Comparison of ENCODE assay signal across 15 cellular contexts in the genomic region with DNA sequence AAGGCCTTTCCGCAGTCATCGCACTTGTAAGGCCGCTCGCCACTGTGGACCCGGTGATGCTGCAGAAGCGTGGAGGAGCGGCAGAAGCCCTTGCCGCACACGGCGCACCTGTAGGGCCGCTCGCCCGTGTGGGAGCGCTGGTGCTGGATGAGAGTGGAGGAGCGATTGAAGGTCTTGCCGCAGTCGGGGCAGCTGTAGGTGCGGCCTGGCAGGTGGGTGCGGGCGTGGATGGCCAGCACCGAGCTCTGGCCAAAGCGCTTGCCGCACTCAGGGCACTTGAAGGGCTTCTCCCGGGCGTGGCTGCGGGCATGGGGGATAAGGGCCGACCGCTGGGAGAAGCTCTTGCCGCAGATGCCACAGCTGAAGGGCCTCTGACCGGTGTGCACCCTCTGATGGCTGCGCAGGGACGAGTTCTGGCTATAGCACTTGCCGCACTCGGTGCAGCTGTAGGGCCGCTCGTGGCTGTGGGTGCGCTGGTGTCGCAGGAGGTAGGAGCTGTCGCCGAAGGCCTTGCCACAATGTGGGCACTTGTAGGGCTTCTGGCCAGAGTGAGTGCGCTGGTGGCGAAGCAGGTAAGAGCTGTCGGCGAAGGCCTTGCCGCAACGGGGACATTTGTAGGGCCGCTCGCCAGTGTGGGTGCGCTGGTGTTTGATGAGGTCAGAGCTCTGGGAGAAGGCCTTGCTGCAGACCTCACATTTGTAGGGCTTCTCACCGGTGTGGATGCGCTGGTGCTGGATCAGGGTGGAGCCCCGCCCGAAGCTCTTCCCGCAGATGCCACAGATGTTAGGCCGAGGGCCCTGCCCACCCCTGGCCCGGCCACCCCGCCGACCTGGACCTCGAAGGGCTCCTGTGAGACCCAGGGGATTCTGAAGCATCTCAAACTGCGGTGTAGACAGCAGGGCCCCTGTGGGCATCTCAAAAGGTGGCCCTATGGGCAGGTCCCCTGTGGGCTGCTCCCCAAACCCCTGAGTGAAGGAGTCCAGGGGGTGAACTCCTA. TPM values are rescaled to one million over a fixed set of nuclear protein-coding genes. Genes with fewer than 3 reads are reported as not detected.
DNase-seq lines count a peak whose midpoint lies in the region; TF ChIP-seq lines count a peak whose summit lies in the region.
"Had no signal": no experiment of that assay in that cellular context is flagged by ENCODE, and none has a peak within 500 bp of the region (broad histone marks: within the 10 kb centered on the region; RNA-seq: fewer than 3 reads in every experiment).

No MANE protein-coding gene starts in this region.

- H3K27ac ChIP-seq in Karpas-422 (ENCODE audit: low read length) (no peak overlapping the region), neuronal stem cell (replicated peaks; ENCODE audit: low read length) (no peak overlapping the region)

- H3K27me3 Mint-ChIP-seq in activated CD4-positive, alpha-beta T cell treated with anti-CD3 and anti-CD28 coated beads, Interleukin-2, amount 10 ng/mL, durations not matched to agents 7 days and 5 days: no peaks in the 10 kb centered on the region
- H3K27me3 Mint-ChIP-seq in brain: peaks cover 4% of the 10 kb centered on the region

- CTCF ChIA-PET in activated CD4-positive, alpha-beta T cell treated with anti-CD3 and anti-CD28 coated beads, Interleukin-2, amount 10 ng/mL, durations not matched to agents 7 days and 5 days (lab: Charles Lee): interaction anchor here (0.6 to 2.9 kb wide), 10 partner anchors 10 to 115 kb away, joined by 3 to 15 read pairs (median 3); a partner anchor contains a TSS

- H3K27me3 ChIP-seq in Karpas-422 (ENCODE audit: low read length) (no peaks in the 10 kb centered on the region), neuronal stem cell (ENCODE audit: control insufficient read depth in 3 of 3, insufficient read depth in 3 of 3, low read depth in 1 of 3, low read length in 3 of 3) (no peaks in the 10 kb centered on the region)
- H3K27me3 ChIP-seq: esophagus squamous epithelium, tibial artery had no signal

- no peaks in the 10 kb centered on the region for H3K9me3 Mint-ChIP-seq in activated CD4-positive, alpha-beta T cell treated with anti-CD3 and anti-CD28 coated beads, Interleukin-2, amount 10 ng/mL, durations not matched to agents 7 days and 5 days
- peaks cover 0 to 2% (median 0%) of the 10 kb centered on the region in 5 experiments for H3K9me3 Mint-ChIP-seq in brain

- H4K8ac ChIP-seq in neuronal stem cell (ENCODE audit: low read depth, low read length): no peak overlapping the region

- H3K18ac ChIP-seq in neuronal stem cell (ENCODE audit: low read length): no peak overlapping the region

- no peak for TF ChIP-seq CTCF in brain (conservative IDR thresholded peaks at IDR 0.05)

- peaks cover 11% of the 10 kb centered on the region for H3K79me1 ChIP-seq in neuronal stem cell (ENCODE audit: low read depth, low read length)

- peak overlapping the region; percentile 32 for H3K14ac ChIP-seq in neuronal stem cell (ENCODE audit: low read length)

- H2BK120ac ChIP-seq in neuronal stem cell (ENCODE audit: low read depth, low read length): no peak overlapping the region

- H4K20me1 ChIP-seq in Karpas-422 (ENCODE audit: insufficient read depth, low read depth, low read length): no peaks in the 10 kb centered on the region

- H3K4me2 ChIP-seq in Karpas-422 (ENCODE audit: low read depth, low read length, poor library complexity, severe bottlenecking) (peak overlapping the region; percentile 97), neuronal stem cell (ENCODE audit: insufficient read depth, low read length, poor library complexity, severe bottlenecking) (peak overlapping the region; percentile 39)

- H2AFZ ChIP-seq in Karpas-422 (ENCODE audit: low read length) (no peak overlapping the region), neuronal stem cell (ENCODE audit: low read length) (no peak overlapping the region)

- H3K4me3 Mint-ChIP-seq in activated CD4-positive, alpha-beta T cell treated with anti-CD3 and anti-CD28 coated beads, Interleukin-2, amount 10 ng/mL, durations not matched to agents 7 days and 5 days: peak overlapping the region; percentile 36
- peak overlapping the region in 4 of 5 experiments; percentile 36 to 61 (median 47) for H3K4me3 Mint-ChIP-seq in brain

- H3K4me1 ChIP-seq in Karpas-422 (ENCODE audit: low read length) (peaks cover 29% of the 10 kb centered on the region), neuronal stem cell (ENCODE audit: control insufficient read depth in 2 of 2, insufficient read depth in 1 of 2, low read depth in 1 of 2, low read length in 2 of 2) (peaks cover 6 to 8% of the 10 kb centered on the region in 2 donors)

- no CpG with 5 or more reads among the region's 60 CpGs for WGBS in neuronal stem cell (ENCODE audit: extremely low coverage in 2 of 2, insufficient read length in 2 of 2, insufficient replicate concordance in 1 of 2), 2 donors

- peak overlapping the region; percentile 61 for H3K23ac ChIP-seq in neuronal stem cell (ENCODE audit: low read depth, low read length, poor library complexity)

- H3K9me3 ChIP-seq in Karpas-422 (ENCODE audit: low read length) (no peaks in the 10 kb centered on the region), neuronal stem cell (replicated peaks in 1 of 2; ENCODE audit: control insufficient read depth in 2 of 2, insufficient read depth in 1 of 2, low read depth in 1 of 2, low read length in 2 of 2) (no peaks in the 10 kb centered on the region)
- H3K9me3 ChIP-seq: esophagus squamous epithelium, tibial artery had no signal

- peaks cover 28% of the 10 kb centered on the region for H3K4me1 Mint-ChIP-seq in activated CD4-positive, alpha-beta T cell treated with anti-CD3 and anti-CD28 coated beads, Interleukin-2, amount 10 ng/mL, durations not matched to agents 7 days and 5 days
- peaks cover 37% of the 10 kb centered on the region for H3K4me1 Mint-ChIP-seq in brain

- POLR2A ChIA-PET in activated CD4-positive, alpha-beta T cell treated with anti-CD3 and anti-CD28 coated beads, Interleukin-2, amount 10 ng/mL, durations not matched to agents 7 days and 5 days (lab: Charles Lee): interaction anchor here (1.0 kb wide), 1 partner anchor 95 kb away, joined by 3 read pairs; a partner anchor contains a TSS

- peak overlapping the region; percentile 86; the same call in 1 of the 2 replicates for H3K9ac ChIP-seq in Karpas-422 (ENCODE audit: low read length)
- peak overlapping the region; percentile 57 for H3K9ac ChIP-seq in neuronal stem cell (ENCODE audit: low read depth, low read length, poor library complexity)

- DNase-seq in activated CD4-positive, alpha-beta T cell treated with anti-CD3 and anti-CD28 coated beads, Interleukin-2, amount 10 ng/mL, durations not matched to agents 7 days and 5 days: no peak
- DNase-seq in activated CD4-positive, alpha-beta T cell treated with anti-CD3 and anti-CD28 coated beads, Interleukin-2, amount 50 U/mL, for 48 hours: no peak
- DNase-seq in Karpas-422 (no peak), neuronal stem cell (ENCODE audit: low spot score) (no peak), GDM1 (lab: John Stamatoyannopoulos, UW) (no peak), NCI-H2171 (lab: John Stamatoyannopoulos, UW) (no peak)
- DNase-seq in activated CD8-positive, alpha-beta memory T cell treated with anti-CD3 and anti-CD28 coated beads, Interleukin-2, amount 50 U/mL, for 48 hours: no peak
- DNase-seq: cortex of kidney, esophagus squamous epithelium, hippocampal formation, NCI-H1436 treated with DMSO at 0.1 percent for 48 hours, NCI-H446 treated with DMSO at 0.1 percent for 48 hours, occipital lobe, tibial artery had no signal

- no peak overlapping the region for H3K27ac Mint-ChIP-seq in activated CD4-positive, alpha-beta T cell treated with anti-CD3 and anti-CD28 coated beads, Interleukin-2, amount 10 ng/mL, durations not matched to agents 7 days and 5 days
- H3K27ac Mint-ChIP-seq in brain: peak overlapping the region in 2 of 5 experiments; percentile 41 to 94

- H3K9me2 ChIP-seq in Karpas-422 (replicated peaks; ENCODE audit: insufficient read depth, low read length): no peaks in the 10 kb centered on the region

- peaks cover 4% of the 10 kb centered on the region; the same call in 1 of the 2 replicates for H3K79me2 ChIP-seq in Karpas-422 (ENCODE audit: low read length)

- peak overlapping the region; percentile 44 for H2AK5ac ChIP-seq in neuronal stem cell (ENCODE audit: low read depth, low read length)

- H2BK5ac ChIP-seq in neuronal stem cell (ENCODE audit: low read length): no peak overlapping the region

- no peak overlapping the region for H3K4ac ChIP-seq in neuronal stem cell (ENCODE audit: low read length)

- no peak overlapping the region for H2BK15ac ChIP-seq in neuronal stem cell (ENCODE audit: low read length)

- no peak overlapping the region for H4K91ac ChIP-seq in neuronal stem cell (ENCODE audit: low read depth, low read length, poor library complexity)

- H3K36me3 Mint-ChIP-seq in activated CD4-positive, alpha-beta T cell treated with anti-CD3 and anti-CD28 coated beads, Interleukin-2, amount 10 ng/mL, durations not matched to agents 7 days and 5 days (ENCODE audit: low read depth): peaks cover 17% of the 10 kb centered on the region
- no peaks in the 10 kb centered on the region for H3K36me3 Mint-ChIP-seq in brain

- H3K4me3 ChIP-seq in Karpas-422 (ENCODE audit: low read length): peak overlapping the region; percentile 81; the same call in 1 of the 2 replicates
- H3K4me3 ChIP-seq in neuronal stem cell (ENCODE audit: low read length in 2 of 2): no peak overlapping the region

- no peak overlapping the region for H2BK12ac ChIP-seq in neuronal stem cell (ENCODE audit: low read length)

- H3K36me3 ChIP-seq in Karpas-422 (ENCODE audit: insufficient read depth, low read length) (no peaks in the 10 kb centered on the region), neuronal stem cell (replicated peaks in 1 of 2; ENCODE audit: control insufficient read depth in 2 of 2, insufficient read depth in 2 of 2, low read length in 2 of 2) (peaks cover 10 to 16% of the 10 kb centered on the region in 2 donors)

RNA-seq across cellular contexts. Expression of a gene that starts 1.5 kb away (rescaled TPM):
- total RNA-seq in activated CD4-positive, alpha-beta T cell treated with anti-CD3 and anti-CD28 coated beads, Interleukin-2, amount 10 ng/mL, durations not matched to agents 7 days and 5 days: 1 to 10 TPM; 1.9 to 2.6 TPM
- 59.4 and 107 TPM in 2 replicates for total RNA-seq in Karpas-422 (2014; rRNA removed; shearing (Covaris generic); ENCODE audit: low replicate concordance)
- 64.6 TPM for polyA plus RNA-seq in brain (ENCODE audit: insufficient read depth, low read depth, low replicate concordance)
- polyA plus RNA-seq in neuronal stem cell (2013, experiment 1 of 2): 48.2 TPM
- 46.8 TPM for polyA plus RNA-seq in neuronal stem cell (2013, experiment 2 of 2)

RNA-seq across cellular contexts. Expression of a gene that starts 9.8 kb away (rescaled TPM):
- 10 to 100 TPM; 10.4 to 11.8 TPM for total RNA-seq in activated CD4-positive, alpha-beta T cell treated with anti-CD3 and anti-CD28 coated beads, Interleukin-2, amount 10 ng/mL, durations not matched to agents 7 days and 5 days
- total RNA-seq in Karpas-422 (2014; rRNA removed; shearing (Covaris generic); ENCODE audit: low replicate concordance): 9.8 and 16.9 TPM in 2 replicates
- 17.6 TPM for polyA plus RNA-seq in brain (ENCODE audit: insufficient read depth, low read depth, low replicate concordance)
- polyA plus RNA-seq in neuronal stem cell (2013, experiment 1 of 2): 6.9 TPM
- polyA plus RNA-seq in neuronal stem cell (2013, experiment 2 of 2): 6.8 TPM

RNA-seq across cellular contexts. Expression of a gene that starts 33.3 kb away (rescaled TPM):
- total RNA-seq in activated CD4-positive, alpha-beta T cell treated with anti-CD3 and anti-CD28 coated beads, Interleukin-2, amount 10 ng/mL, durations not matched to agents 7 days and 5 days: 10 to 100 TPM; 17.5 to 18.2 TPM
- total RNA-seq in Karpas-422 (2014; rRNA removed; shearing (Covaris generic); ENCODE audit: low replicate concordance): 7.0 and 15.8 TPM in 2 replicates
- polyA plus RNA-seq in brain (ENCODE audit: insufficient read depth, low read depth, low replicate concordance): 10.6 TPM
- 7.9 TPM for polyA plus RNA-seq in neuronal stem cell (2013, experiment 1 of 2)
- 8.0 TPM for polyA plus RNA-seq in neuronal stem cell (2013, experiment 2 of 2)

RNA-seq across cellular contexts. Expression of a gene that starts 46.6 kb away (rescaled TPM):
- total RNA-seq in activated CD4-positive, alpha-beta T cell treated with anti-CD3 and anti-CD28 coated beads, Interleukin-2, amount 10 ng/mL, durations not matched to agents 7 days and 5 days: 10 to 100 TPM; 13.3 to 13.8 TPM
- 18.0 and 24.9 TPM in 2 replicates for total RNA-seq in Karpas-422 (2014; rRNA removed; shearing (Covaris generic); ENCODE audit: low replicate concordance)
- polyA plus RNA-seq in brain (ENCODE audit: insufficient read depth, low read depth, low replicate concordance): 25.1 TPM
- 6.6 TPM for polyA plus RNA-seq in neuronal stem cell (2013, experiment 1 of 2)
- polyA plus RNA-seq in neuronal stem cell (2013, experiment 2 of 2): 7.2 TPM

RNA-seq across cellular contexts. Expression of a gene that starts 52.3 kb away (rescaled TPM):
- 100 to 1,000 TPM; 521 to 598 TPM for total RNA-seq in activated CD4-positive, alpha-beta T cell treated with anti-CD3 and anti-CD28 coated beads, Interleukin-2, amount 10 ng/mL, durations not matched to agents 7 days and 5 days
- total RNA-seq in Karpas-422 (2014; rRNA removed; shearing (Covaris generic); ENCODE audit: low replicate concordance): 0.07 and 0.51 TPM in 2 replicates
- 1.5 TPM for polyA plus RNA-seq in brain (ENCODE audit: insufficient read depth, low read depth, low replicate concordance)
- polyA plus RNA-seq in neuronal stem cell (2013, experiment 1 of 2): 0.08 TPM
- polyA plus RNA-seq in neuronal stem cell (2013, experiment 2 of 2): 0.17 TPM

Comparison
In these comparisons a context has a peak if more than half of its experiments do, and no peak if none do; other contexts are left out.
1. RNA of a gene that starts 1.5 kb away (total RNA-seq): 59.4 to 107 TPM in Karpas-422; 1.9 to 2.6 TPM in activated CD4-positive, alpha-beta T cell treated with anti-CD3 and anti-CD28 coated beads, Interleukin-2, amount 10 ng/mL, durations not matched to agents 7 days and 5 days; every median in the first group is over 10 times any median in the second.